In genomic region chr3:45943207-45943846, GRCh38 we compare ENCODE assay signal across 12 cellular contexts. TPM values are rescaled to one million over a fixed set of nuclear protein-coding genes. Genes with fewer than 3 reads are reported as not detected.
DNase-seq lines count a peak whose midpoint lies in the region; ATAC-seq, FAIRE-seq and TF ChIP-seq lines count a peak whose summit lies in the region.
"Had no signal": no experiment of that assay in that cellular context is flagged by ENCODE, and none has a peak within 500 bp of the region (broad histone marks: within the 10 kb centered on the region; RNA-seq: fewer than 3 reads in every experiment).

TSS of gene CXCR6 (plus strand) at chr3:45943464. CDS start at chr3:45946482, 3,018 bp downstream.

- H3K36me3 ChIP-seq in HAP-1 (replicated peaks), result peaks cover 27% of the 10 kb centered on the region

- FAIRE-seq in D721Med (lab: Jason Lieb, UNC), result no peak

- DNase-seq in T-helper 2 cell (peak in 3 of 5 experiments; percentile 25 to 82 (median 60)), natural killer cell (no peak), HAP-1 (ENCODE audit: low spot score in 2 of 2) (no peak), D721Med (ENCODE audit: insufficient read length, low spot score) (no peak), COLO829 (ENCODE audit: low spot score) (no peak)
- DNase-seq in activated T-cell treated with anti-CD3 and anti-CD28 coated beads, Interleukin-2, amount 50 U/mL, for 72 hours, result peak; percentile 71 to 72
- DNase-seq in stimulated activated naive CD4-positive, alpha-beta T cell treated with Interleukin-2 at 50 U/mL for 16 hours (lab: John Stamatoyannopoulos, UW), result peak; percentile 63
- DNase-seq: GOT3, NCI-H1694, occipital lobe had no signal

- H3K4me3 ChIP-seq in HAP-1, result no peak within 1 kb of the TSS

- H3K27me3 ChIP-seq in HAP-1 (ENCODE audit: low read depth), result no peaks in the 10 kb centered on the region

- H3K27me3 Mint-ChIP-seq in activated T-cell treated with anti-CD3 and anti-CD28 coated beads, Interleukin-2, amount 50 U/mL, for 72 hours (ENCODE audit: low read depth), result peaks cover 36% of the 10 kb centered on the region
- no peaks in the 10 kb centered on the region for H3K27me3 Mint-ChIP-seq in natural killer cell (ENCODE audit: low read depth in 2 of 2)

- TF ChIP-seq CTCF in natural killer cell (IDR thresholded peaks at IDR 0.05), result no peak
- TF ChIP-seq CTCF in D721Med (IDR thresholded peaks at IDR 0.05; ENCODE audit: insufficient read depth, missing control alignments), result no peak

- H3K4me1 Mint-ChIP-seq in activated T-cell treated with anti-CD3 and anti-CD28 coated beads, Interleukin-2, amount 50 U/mL, for 72 hours (ENCODE audit: low read depth), result peaks cover 90% of the 10 kb centered on the region
- peaks cover 38 to 54% of the 10 kb centered on the region in 2 donors for H3K4me1 Mint-ChIP-seq in natural killer cell

- no peaks in the 10 kb centered on the region for H3K9me3 ChIP-seq in HAP-1

- H3K36me3 Mint-ChIP-seq in activated T-cell treated with anti-CD3 and anti-CD28 coated beads, Interleukin-2, amount 50 U/mL, for 72 hours (ENCODE audit: insufficient read depth in 2 of 2), result peaks cover 31 to 36% of the 10 kb centered on the region in 2 donors
- H3K36me3 Mint-ChIP-seq in natural killer cell, result peaks cover 8% of the 10 kb centered on the region

- intact Hi-C loops in natural killer cell (cut with micrococcal nuclease), result no loop called here

- ATAC-seq in activated T-cell treated with anti-CD3 and anti-CD28 coated beads, Interleukin-2, amount 50 U/mL, for 72 hours (replicated peaks in 1 of 2), result peak; percentile 86 to 88
- peak in 2 of 3 donors; percentile 25 to 39 for ATAC-seq in natural killer cell

- in situ Hi-C loops in HAP-1 (cut with MboI; ENCODE audit: low sequenced_read_pairs), result no loop called here

- peak within 1 kb of the TSS; percentile 63 to 87 for H3K4me3 Mint-ChIP-seq in activated T-cell treated with anti-CD3 and anti-CD28 coated beads, Interleukin-2, amount 50 U/mL, for 72 hours
- peak within 1 kb of the TSS; percentile 58 for H3K4me3 Mint-ChIP-seq in natural killer cell

- H3K9me3 Mint-ChIP-seq in activated T-cell treated with anti-CD3 and anti-CD28 coated beads, Interleukin-2, amount 50 U/mL, for 72 hours, result peaks cover 0 to 4% of the 10 kb centered on the region in 2 donors
- no peaks in the 10 kb centered on the region for H3K9me3 Mint-ChIP-seq in natural killer cell

- peak within 1 kb of the TSS; percentile 98 for H3K27ac Mint-ChIP-seq in activated T-cell treated with anti-CD3 and anti-CD28 coated beads, Interleukin-2, amount 50 U/mL, for 72 hours
- peak within 1 kb of the TSS; percentile 17 to 57 for H3K27ac Mint-ChIP-seq in natural killer cell

- no peaks in the 10 kb centered on the region for H3K4me1 ChIP-seq in HAP-1

RNA-seq across cellular contexts. Expression of gene CXCR6, which starts in this region (rescaled TPM):
- 10 to 100 TPM in 1 of 2 donors, 1 to 10 TPM in 1; 2.0 to 13.1 TPM for total RNA-seq in activated T-cell treated with anti-CD3 and anti-CD28 coated beads, Interleukin-2, amount 50 U/mL, for 72 hours
- 1 to 10 TPM in 2 of 3 donors, under 1 TPM in 1; 0.95 to 2.1 (median 1.7) TPM for total RNA-seq in natural killer cell
- total RNA-seq: Daoy, endothelial cell of umbilical vein, occipital lobe had no signal

Comparison
In these comparisons a context has a peak if more than half of its experiments do, and no peak if none do; other contexts are left out.
1. DNase-seq: peak in T-helper 2 cell (3 of 5), activated T-cell treated with anti-CD3 and anti-CD28 coated beads, Interleukin-2, amount 50 U/mL, for 72 hours (2 of 2) and stimulated activated naive CD4-positive, alpha-beta T cell treated with Interleukin-2 at 50 U/mL for 16 hours (single experiment); none in natural killer cell (single experiment), HAP-1 (0 of 2), D721Med (single experiment) and COLO829 (single experiment).